ENCODE assay signal across 15 cellular contexts in the genomic region with DNA sequence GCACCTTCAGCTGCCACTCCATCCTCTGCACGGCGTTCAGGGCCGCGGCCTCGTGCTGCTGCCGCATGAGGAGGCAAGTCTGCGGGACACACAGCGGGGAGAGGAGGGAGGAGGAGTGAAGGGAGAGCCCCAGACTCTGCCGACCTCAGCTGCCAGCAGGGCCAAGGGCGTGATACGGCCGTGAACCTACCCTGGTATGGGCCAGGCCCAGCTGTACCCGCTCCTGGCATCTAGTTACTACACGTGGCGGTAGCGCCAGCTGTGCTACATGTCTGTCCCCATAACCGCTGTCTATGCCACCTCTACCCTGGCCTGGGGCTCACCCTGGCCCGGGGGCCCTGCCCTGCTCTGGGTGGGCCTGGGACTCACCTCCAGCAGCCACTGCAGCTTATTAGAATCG.
"Had no signal": no experiment of that assay in that cellular context is flagged by ENCODE, and none has a peak within 500 bp of the region (broad histone marks: within the 10 kb centered on the region; RNA-seq: fewer than 3 reads in every experiment).

No MANE protein-coding gene starts in this region.

- DNase-seq: activated CD4-positive, alpha-beta T cell treated with anti-CD3 and anti-CD28 coated beads, Interleukin-2, amount 50 U/mL, for 1 hour; activated CD4-positive, CD25-positive, alpha-beta regulatory T cell; activated effector memory CD4-positive, alpha-beta T cell treated with anti-CD3 and anti-CD28 coated beads, Interleukin-2, amount 50 U/mL, for 16 hours; activated naive CD8-positive, alpha-beta T cell treated with anti-CD3 and anti-CD28 coated beads, Interleukin-2, amount 50 U/mL, for 24 hours; effector CD8-positive, alpha-beta T cell; glutamatergic neuron; left colon; occipital lobe; sigmoid colon; stimulated activated CD4-positive, alpha-beta T cell treated with anti-CD3 and anti-CD28 coated beads, Interleukin-4, amount 100 ng/mL, for 24 hours; T-helper 2 cell had no signal

- H3K4me1 Mint-ChIP-seq: activated naive CD8-positive, alpha-beta T cell treated with anti-CD3 and anti-CD28 coated beads, Interleukin-2, amount 50 U/mL, for 24 hours; nephron had no signal

- H3K9me3 ChIP-seq: sigmoid colon, thoracic aorta had no signal

- H3K4me3 Mint-ChIP-seq: activated naive CD8-positive, alpha-beta T cell treated with anti-CD3 and anti-CD28 coated beads, Interleukin-2, amount 50 U/mL, for 24 hours; nephron; stimulated activated naive CD8-positive, alpha-beta T cell treated with anti-CD3 and anti-CD28 coated beads, Interleukin-15, Interleukin-2, amounts not matched to agents 100 ng/mL and 50 ng/mL, for 24 hours had no signal

- H3K4me1 ChIP-seq: sigmoid colon had no signal

- H3K27ac Mint-ChIP-seq: activated naive CD8-positive, alpha-beta T cell treated with anti-CD3 and anti-CD28 coated beads, Interleukin-2, amount 50 U/mL, for 24 hours; nephron; stimulated activated naive CD8-positive, alpha-beta T cell treated with anti-CD3 and anti-CD28 coated beads, Interleukin-15, Interleukin-2, amounts not matched to agents 100 ng/mL and 50 ng/mL, for 24 hours had no signal

- H3K27ac ChIP-seq: thoracic aorta had no signal

- H3K4me3 ChIP-seq: coronary artery, sigmoid colon, thoracic aorta had no signal

- ATAC-seq: activated naive CD8-positive, alpha-beta T cell treated with anti-CD3 and anti-CD28 coated beads, Interleukin-2, amount 50 U/mL, for 24 hours had no signal

- H3K9me3 Mint-ChIP-seq: activated naive CD8-positive, alpha-beta T cell treated with anti-CD3 and anti-CD28 coated beads, Interleukin-2, amount 50 U/mL, for 24 hours; nephron; stimulated activated naive CD8-positive, alpha-beta T cell treated with anti-CD3 and anti-CD28 coated beads, Interleukin-15, Interleukin-2, amounts not matched to agents 100 ng/mL and 50 ng/mL, for 24 hours had no signal

- H3K27me3 Mint-ChIP-seq: activated naive CD8-positive, alpha-beta T cell treated with anti-CD3 and anti-CD28 coated beads, Interleukin-2, amount 50 U/mL, for 24 hours; stimulated activated naive CD8-positive, alpha-beta T cell treated with anti-CD3 and anti-CD28 coated beads, Interleukin-15, Interleukin-2, amounts not matched to agents 100 ng/mL and 50 ng/mL, for 24 hours had no signal

- H3K27me3 ChIP-seq: sigmoid colon had no signal
